ENCODE assay signal across 10 cellular contexts in genomic region chr9:4680750-4681149, GRCh38. TPM values are rescaled to one million over a fixed set of nuclear protein-coding genes. Genes with fewer than 3 reads are reported as not detected.
DNase-seq lines count a peak whose midpoint lies in the region; ATAC-seq and TF ChIP-seq lines count a peak whose summit lies in the region.
"Had no signal": no experiment of that assay in that cellular context is flagged by ENCODE, and none has a peak within 500 bp of the region (broad histone marks: within the 10 kb centered on the region; RNA-seq: fewer than 3 reads in every experiment).

No MANE protein-coding gene starts in this region.

- H3K9ac ChIP-seq in SK-N-MC (ENCODE audit: insufficient read length), result peak overlapping the region; percentile 97

- peaks cover 14% of the 10 kb centered on the region for H3K4me1 Mint-ChIP-seq in activated naive CD8-positive, alpha-beta T cell treated with anti-CD3 and anti-CD28 coated beads for 36 hours
- peaks cover 15% of the 10 kb centered on the region for H3K4me1 Mint-ChIP-seq in stimulated activated memory B cell treated with anti-CD40 and anti-IgM and Interleukin-4, amounts not matched to agents 10 μg/mL and 1 μg/mL and 100 μg/mL, for 72 hours

- TF ChIP-seq EP300 in gastroesophageal sphincter (IDR thresholded peaks at IDR 0.05), result no peak

- peaks cover 4 to 63% (median 13%) of the 10 kb centered on the region in 3 donors for H3K4me1 ChIP-seq in gastroesophageal sphincter

- H3K36me3 Mint-ChIP-seq in activated naive CD8-positive, alpha-beta T cell treated with anti-CD3 and anti-CD28 coated beads for 36 hours, result peaks cover 8% of the 10 kb centered on the region
- peaks cover 25% of the 10 kb centered on the region for H3K36me3 Mint-ChIP-seq in stimulated activated memory B cell treated with anti-CD40 and anti-IgM and Interleukin-4, amounts not matched to agents 10 μg/mL and 1 μg/mL and 100 μg/mL, for 72 hours

- H3K4me3 ChIP-seq in GM08714 (ENCODE audit: low read length) (peak overlapping the region; percentile 96; the same call in 1 of the 2 replicates), SK-N-MC (peak overlapping the region; percentile 89), gastroesophageal sphincter (peak overlapping the region; percentile 82 to 91), skin epidermis (peak overlapping the region in 5 of 7 experiments; percentile 60 to 80 (median 71))

- no peak for TF ChIP-seq CTCF in gastroesophageal sphincter (IDR thresholded peaks at IDR 0.05)

- H3K9me3 ChIP-seq in SK-N-MC (ENCODE audit: low read depth, low read length), result no peaks in the 10 kb centered on the region
- H3K9me3 ChIP-seq in gastroesophageal sphincter, result no peaks in the 10 kb centered on the region

- H3K27me3 Mint-ChIP-seq in activated naive CD8-positive, alpha-beta T cell treated with anti-CD3 and anti-CD28 coated beads for 36 hours, result no peaks in the 10 kb centered on the region
- H3K27me3 Mint-ChIP-seq in stimulated activated memory B cell treated with anti-CD40 and anti-IgM and Interleukin-4, amounts not matched to agents 10 μg/mL and 1 μg/mL and 100 μg/mL, for 72 hours, result no peaks in the 10 kb centered on the region

- no peaks in the 10 kb centered on the region for H3K9me3 Mint-ChIP-seq in activated naive CD8-positive, alpha-beta T cell treated with anti-CD3 and anti-CD28 coated beads for 36 hours
- H3K9me3 Mint-ChIP-seq in stimulated activated memory B cell treated with anti-CD40 and anti-IgM and Interleukin-4, amounts not matched to agents 10 μg/mL and 1 μg/mL and 100 μg/mL, for 72 hours, result no peaks in the 10 kb centered on the region
- H3K9me3 Mint-ChIP-seq: IgD-negative memory B cell, naive B cell had no signal

- H3K4me3 Mint-ChIP-seq in activated naive CD8-positive, alpha-beta T cell treated with anti-CD3 and anti-CD28 coated beads for 36 hours, result no peak overlapping the region
- no peak overlapping the region for H3K4me3 Mint-ChIP-seq in stimulated activated memory B cell treated with anti-CD40 and anti-IgM and Interleukin-4, amounts not matched to agents 10 μg/mL and 1 μg/mL and 100 μg/mL, for 72 hours
- H3K4me3 Mint-ChIP-seq: naive B cell had no signal

- H3K36me3 ChIP-seq in SK-N-MC (ENCODE audit: insufficient read depth, low read length) (peaks cover 26% of the 10 kb centered on the region), gastroesophageal sphincter (peaks cover 0 to 9% of the 10 kb centered on the region in 2 donors)

- no peak for DNase-seq in SK-N-MC (ENCODE audit: low read depth, low spot score)
- no peak for DNase-seq in activated naive CD8-positive, alpha-beta T cell treated with anti-CD3 and anti-CD28 coated beads for 36 hours
- DNase-seq: naive B cell had no signal

- TF ChIP-seq POLR2A in gastroesophageal sphincter (IDR thresholded peaks at IDR 0.05), result no peak

- no peaks in the 10 kb centered on the region for H3K27me3 ChIP-seq in gastroesophageal sphincter

- H3K27ac ChIP-seq in SK-N-MC (peak overlapping the region; percentile 99; the same call in 1 of the 2 replicates), gastroesophageal sphincter (peak overlapping the region; percentile 98 to 100 (median 98)), skin epidermis (peak overlapping the region in 11 of 21 experiments; percentile 95 to 99 (median 98))

- ATAC-seq in gastroesophageal sphincter (peak; percentile 24), HG02973 (IDR thresholded peaks at IDR 0.05; ENCODE audit: unreplicated experiment) (no peak), HG02588 (IDR thresholded peaks at IDR 0.05; ENCODE audit: unreplicated experiment) (no peak)
- ATAC-seq in stimulated activated memory B cell treated with anti-CD40 and anti-IgM and Interleukin-4, amounts not matched to agents 10 μg/mL and 1 μg/mL and 100 μg/mL, for 72 hours, result no peak

- WGBS in gastroesophageal sphincter (ENCODE audit: low coverage in 1 of 2), 2 donors, result 26 to 38% methylated on average over 2 of the region's 2 CpGs

- no peak overlapping the region for H3K27ac Mint-ChIP-seq in activated naive CD8-positive, alpha-beta T cell treated with anti-CD3 and anti-CD28 coated beads for 36 hours
- no peak overlapping the region for H3K27ac Mint-ChIP-seq in stimulated activated memory B cell treated with anti-CD40 and anti-IgM and Interleukin-4, amounts not matched to agents 10 μg/mL and 1 μg/mL and 100 μg/mL, for 72 hours
- H3K27ac Mint-ChIP-seq: IgD-negative memory B cell, naive B cell had no signal

RNA-seq across cellular contexts. Expression of gene CDC37L1, which starts 1.4 kb away (rescaled TPM):
- total RNA-seq in gastroesophageal sphincter, result 100 to 1,000 TPM in 1 of 4 donors, 10 to 100 TPM in 3; 61.4 to 101 (median 84.7) TPM
- total RNA-seq in activated naive CD8-positive, alpha-beta T cell treated with anti-CD3 and anti-CD28 coated beads for 36 hours, result 10 to 100 TPM; 10.7 to 10.9 TPM

RNA-seq across cellular contexts. Expression of gene SPATA6L, which starts 14.5 kb away (rescaled TPM):
- total RNA-seq in gastroesophageal sphincter, result 1 to 10 TPM in 1 of 4 donors, under 1 TPM in 3; 0.69 to 1.9 (median 0.83) TPM
- total RNA-seq in activated naive CD8-positive, alpha-beta T cell treated with anti-CD3 and anti-CD28 coated beads for 36 hours, result under 1 TPM; 0.35 to 0.44 TPM

RNA-seq across cellular contexts. Expression of gene PLPP6, which starts 18.7 kb away (rescaled TPM):
- 1 to 10 TPM; 5.3 to 8.1 (median 6.6) TPM for total RNA-seq in gastroesophageal sphincter
- 1 to 10 TPM; 3.8 to 4.0 TPM for total RNA-seq in activated naive CD8-positive, alpha-beta T cell treated with anti-CD3 and anti-CD28 coated beads for 36 hours

Comparison
In these comparisons a context has a peak if more than half of its experiments do, and no peak if none do; other contexts are left out.
1. RNA of gene CDC37L1, which starts 1.4 kb away (total RNA-seq): 61.4 to 101 TPM in gastroesophageal sphincter; 10.7 to 10.9 TPM in activated naive CD8-positive, alpha-beta T cell treated with anti-CD3 and anti-CD28 coated beads for 36 hours; every median in the first group is over 4 times any median in the second.
2. Peak in every context shown above with its lines, with median percentiles within 50 percentile points of each other: H3K4me3 ChIP-seq and H3K27ac ChIP-seq.